In genomic region chr1:156571959-156572662, GRCh38 we compare ENCODE assay signal across 1 cellular context.
TF ChIP-seq lines count a peak whose summit lies in the region.

A gene with protein sequence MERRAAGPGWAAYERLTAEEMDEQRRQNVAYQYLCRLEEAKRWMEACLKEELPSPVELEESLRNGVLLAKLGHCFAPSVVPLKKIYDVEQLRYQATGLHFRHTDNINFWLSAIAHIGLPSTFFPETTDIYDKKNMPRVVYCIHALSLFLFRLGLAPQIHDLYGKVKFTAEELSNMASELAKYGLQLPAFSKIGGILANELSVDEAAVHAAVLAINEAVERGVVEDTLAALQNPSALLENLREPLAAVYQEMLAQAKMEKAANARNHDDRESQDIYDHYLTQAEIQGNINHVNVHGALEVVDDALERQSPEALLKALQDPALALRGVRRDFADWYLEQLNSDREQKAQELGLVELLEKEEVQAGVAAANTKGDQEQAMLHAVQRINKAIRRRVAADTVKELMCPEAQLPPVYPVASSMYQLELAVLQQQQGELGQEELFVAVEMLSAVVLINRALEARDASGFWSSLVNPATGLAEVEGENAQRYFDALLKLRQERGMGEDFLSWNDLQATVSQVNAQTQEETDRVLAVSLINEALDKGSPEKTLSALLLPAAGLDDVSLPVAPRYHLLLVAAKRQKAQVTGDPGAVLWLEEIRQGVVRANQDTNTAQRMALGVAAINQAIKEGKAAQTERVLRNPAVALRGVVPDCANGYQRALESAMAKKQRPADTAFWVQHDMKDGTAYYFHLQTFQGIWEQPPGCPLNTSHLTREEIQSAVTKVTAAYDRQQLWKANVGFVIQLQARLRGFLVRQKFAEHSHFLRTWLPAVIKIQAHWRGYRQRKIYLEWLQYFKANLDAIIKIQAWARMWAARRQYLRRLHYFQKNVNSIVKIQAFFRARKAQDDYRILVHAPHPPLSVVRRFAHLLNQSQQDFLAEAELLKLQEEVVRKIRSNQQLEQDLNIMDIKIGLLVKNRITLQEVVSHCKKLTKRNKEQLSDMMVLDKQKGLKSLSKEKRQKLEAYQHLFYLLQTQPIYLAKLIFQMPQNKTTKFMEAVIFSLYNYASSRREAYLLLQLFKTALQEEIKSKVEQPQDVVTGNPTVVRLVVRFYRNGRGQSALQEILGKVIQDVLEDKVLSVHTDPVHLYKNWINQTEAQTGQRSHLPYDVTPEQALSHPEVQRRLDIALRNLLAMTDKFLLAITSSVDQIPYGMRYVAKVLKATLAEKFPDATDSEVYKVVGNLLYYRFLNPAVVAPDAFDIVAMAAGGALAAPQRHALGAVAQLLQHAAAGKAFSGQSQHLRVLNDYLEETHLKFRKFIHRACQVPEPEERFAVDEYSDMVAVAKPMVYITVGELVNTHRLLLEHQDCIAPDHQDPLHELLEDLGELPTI (N-terminal part only) (minus strand): TSS chr1:156572565. CDS start chr1:156572529, 36 bp downstream.

TF ChIP-seq in HEK293, 187 proteins besides CTCF, POLR2A, EP300 and RAD21 (continued from another document):
- TF ChIP-seq ZBTB6 (tag by site-specific recombination; IDR thresholded peaks at IDR 0.05) (no peak), ZNF561 (tag by site-specific recombination; IDR thresholded peaks at IDR 0.05; ENCODE audit: borderline replicate concordance) (no peak; the same call in 1 of the 2 replicates), WT1 (tag by site-specific recombination; IDR thresholded peaks at IDR 0.05) (0 out of 2 replicates have a peak, but pooled peaks have one; percentile 49), ZXDB (tag by site-specific recombination; IDR thresholded peaks at IDR 0.05) (peak; percentile 78), ZNF768 (tag by site-specific recombination; IDR thresholded peaks at IDR 0.05) (no peak), ZNF366 (tag by site-specific recombination; conservative IDR thresholded peaks at IDR 0.05) (no peak; the same call in 1 of the 2 replicates), ZNF843 (tag by site-specific recombination; IDR thresholded peaks at IDR 0.05) (0 out of 2 replicates have a peak, but pooled peaks have one; percentile 57), ZNF121 (tag by site-specific recombination; IDR thresholded peaks at IDR 0.05) (no peak), ZSCAN4 (tag by site-specific recombination; IDR thresholded peaks at IDR 0.05) (peak; percentile 23; the same call in 1 of the 2 replicates), ZFHX2 (tag by site-specific recombination; conservative IDR thresholded peaks at IDR 0.05) (peak; percentile 69), ZNF548 (tag by site-specific recombination; IDR thresholded peaks at IDR 0.05) (no peak), GLIS1 (tag by site-specific recombination; IDR thresholded peaks at IDR 0.05) (peak; percentile 10; the same call in 1 of the 2 replicates), ZFP69B (tag by site-specific recombination; IDR thresholded peaks at IDR 0.05) (peak; percentile 76), HOXC10 (CRISPR knock-in tag; IDR thresholded peaks at IDR 0.05) (0 out of 2 replicates have a peak, but pooled peaks have one; percentile 58), ZBTB8A (tag by site-specific recombination; IDR thresholded peaks at IDR 0.05) (peak; percentile 91), ZNF48 (tag by site-specific recombination; IDR thresholded peaks at IDR 0.05) (no peak), ZNF677 (tag by site-specific recombination; IDR thresholded peaks at IDR 0.05) (no peak), SP7 (tag by site-specific recombination; IDR thresholded peaks at IDR 0.05) (peak; percentile 58; the same call in 1 of the 2 replicates), GLI4 (tag by site-specific recombination; IDR thresholded peaks at IDR 0.05) (peak; percentile 86; the same call in 1 of the 2 replicates), ZNF335 (tag by site-specific recombination; conservative IDR thresholded peaks at IDR 0.05) (peak; percentile 93), ZNF76 (tag by site-specific recombination; IDR thresholded peaks at IDR 0.05; ENCODE audit: borderline replicate concordance, low read depth) (peak; percentile 96)
- TF ChIP-seq, protein P1, sequence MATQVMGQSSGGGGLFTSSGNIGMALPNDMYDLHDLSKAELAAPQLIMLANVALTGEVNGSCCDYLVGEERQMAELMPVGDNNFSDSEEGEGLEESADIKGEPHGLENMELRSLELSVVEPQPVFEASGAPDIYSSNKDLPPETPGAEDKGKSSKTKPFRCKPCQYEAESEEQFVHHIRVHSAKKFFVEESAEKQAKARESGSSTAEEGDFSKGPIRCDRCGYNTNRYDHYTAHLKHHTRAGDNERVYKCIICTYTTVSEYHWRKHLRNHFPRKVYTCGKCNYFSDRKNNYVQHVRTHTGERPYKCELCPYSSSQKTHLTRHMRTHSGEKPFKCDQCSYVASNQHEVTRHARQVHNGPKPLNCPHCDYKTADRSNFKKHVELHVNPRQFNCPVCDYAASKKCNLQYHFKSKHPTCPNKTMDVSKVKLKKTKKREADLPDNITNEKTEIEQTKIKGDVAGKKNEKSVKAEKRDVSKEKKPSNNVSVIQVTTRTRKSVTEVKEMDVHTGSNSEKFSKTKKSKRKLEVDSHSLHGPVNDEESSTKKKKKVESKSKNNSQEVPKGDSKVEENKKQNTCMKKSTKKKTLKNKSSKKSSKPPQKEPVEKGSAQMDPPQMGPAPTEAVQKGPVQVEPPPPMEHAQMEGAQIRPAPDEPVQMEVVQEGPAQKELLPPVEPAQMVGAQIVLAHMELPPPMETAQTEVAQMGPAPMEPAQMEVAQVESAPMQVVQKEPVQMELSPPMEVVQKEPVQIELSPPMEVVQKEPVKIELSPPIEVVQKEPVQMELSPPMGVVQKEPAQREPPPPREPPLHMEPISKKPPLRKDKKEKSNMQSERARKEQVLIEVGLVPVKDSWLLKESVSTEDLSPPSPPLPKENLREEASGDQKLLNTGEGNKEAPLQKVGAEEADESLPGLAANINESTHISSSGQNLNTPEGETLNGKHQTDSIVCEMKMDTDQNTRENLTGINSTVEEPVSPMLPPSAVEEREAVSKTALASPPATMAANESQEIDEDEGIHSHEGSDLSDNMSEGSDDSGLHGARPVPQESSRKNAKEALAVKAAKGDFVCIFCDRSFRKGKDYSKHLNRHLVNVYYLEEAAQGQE (tag by site-specific recombination; IDR thresholded peaks at IDR 0.05): peak; percentile 48; the same call in 1 of the 2 replicates
- TF ChIP-seq, protein P2, sequence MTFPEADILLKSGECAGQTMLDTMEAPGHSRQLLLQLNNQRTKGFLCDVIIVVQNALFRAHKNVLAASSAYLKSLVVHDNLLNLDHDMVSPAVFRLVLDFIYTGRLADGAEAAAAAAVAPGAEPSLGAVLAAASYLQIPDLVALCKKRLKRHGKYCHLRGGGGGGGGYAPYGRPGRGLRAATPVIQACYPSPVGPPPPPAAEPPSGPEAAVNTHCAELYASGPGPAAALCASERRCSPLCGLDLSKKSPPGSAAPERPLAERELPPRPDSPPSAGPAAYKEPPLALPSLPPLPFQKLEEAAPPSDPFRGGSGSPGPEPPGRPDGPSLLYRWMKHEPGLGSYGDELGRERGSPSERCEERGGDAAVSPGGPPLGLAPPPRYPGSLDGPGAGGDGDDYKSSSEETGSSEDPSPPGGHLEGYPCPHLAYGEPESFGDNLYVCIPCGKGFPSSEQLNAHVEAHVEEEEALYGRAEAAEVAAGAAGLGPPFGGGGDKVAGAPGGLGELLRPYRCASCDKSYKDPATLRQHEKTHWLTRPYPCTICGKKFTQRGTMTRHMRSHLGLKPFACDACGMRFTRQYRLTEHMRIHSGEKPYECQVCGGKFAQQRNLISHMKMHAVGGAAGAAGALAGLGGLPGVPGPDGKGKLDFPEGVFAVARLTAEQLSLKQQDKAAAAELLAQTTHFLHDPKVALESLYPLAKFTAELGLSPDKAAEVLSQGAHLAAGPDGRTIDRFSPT (tag by site-specific recombination; IDR thresholded peaks at IDR 0.05): no peak
TF ChIP-seq in HEK293: peak in this region for 48.
